In genomic region chr13:33968520-33969507, GRCh38 we compare ENCODE assay signal across 1 cellular context.
A peak's percentile ranks its signal among the peaks of the same experiment; 100 is the strongest.
TF ChIP-seq lines count a peak whose summit lies in the region.

No MANE protein-coding gene starts in this region.

TF ChIP-seq in HepG2, 621 proteins besides CTCF, POLR2A, EP300 and RAD21 (continued from another document and continues in another):
- TF ChIP-seq KIAA2018 (CRISPR knock-in tag; IDR thresholded peaks at IDR 0.05; ENCODE audit: borderline replicate concordance) (no peak), FOSL1 (CRISPR knock-in tag; IDR thresholded peaks at IDR 0.05; ENCODE audit: borderline replicate concordance) (no peak; the same call in 1 of the 2 replicates), ZNF333 (CRISPR knock-in tag; IDR thresholded peaks at IDR 0.05; ENCODE audit: borderline replicate concordance) (no peak), BHLHE40 (IDR thresholded peaks at IDR 0.05; ENCODE audit: low read length) (peak; percentile 70), E2F2 (CRISPR knock-in tag; IDR thresholded peaks at IDR 0.05; ENCODE audit: borderline replicate concordance) (no peak), FOXP4 (CRISPR knock-in tag; IDR thresholded peaks at IDR 0.05) (peak; percentile 98), HIVEP1 (CRISPR knock-in tag; IDR thresholded peaks at IDR 0.05) (no peak), SP2 (CRISPR knock-in tag; IDR thresholded peaks at IDR 0.05) (no peak), ZHX1 (CRISPR knock-in tag; IDR thresholded peaks at IDR 0.05; ENCODE audit: low read depth) (0 out of 2 replicates have a peak, but pooled peaks have one; percentile 36), HIC2 (CRISPR knock-in tag; IDR thresholded peaks at IDR 0.05; ENCODE audit: low read depth) (peak; percentile 85; the same call in 1 of the 2 replicates), MTA1 (CRISPR knock-in tag; IDR thresholded peaks at IDR 0.05; ENCODE audit: borderline replicate concordance) (no peak; the same call in 1 of the 2 replicates), CREBL2 (CRISPR knock-in tag; IDR thresholded peaks at IDR 0.05; ENCODE audit: borderline replicate concordance) (no peak), SMAD3 (CRISPR knock-in tag; IDR thresholded peaks at IDR 0.05) (peak; percentile 87; the same call in 1 of the 2 replicates), TCF7 (IDR thresholded peaks at IDR 0.05; ENCODE audit: low read depth) (peak; percentile 93), PTBP1 (IDR thresholded peaks at IDR 0.05; ENCODE audit: low read depth, low read length, poor library complexity, severe bottlenecking) (no peak), ATF3 (CRISPR knock-in tag; IDR thresholded peaks at IDR 0.05) (no peak), ZNF101 (CRISPR knock-in tag; IDR thresholded peaks at IDR 0.05; ENCODE audit: borderline replicate concordance, low read depth) (no peak), YY1 (IDR thresholded peaks at IDR 0.05; ENCODE audit: insufficient read depth, insufficient replicate concordance, low read depth, low read length) (peak; percentile 41), KDM3A (CRISPR knock-in tag; IDR thresholded peaks at IDR 0.05; ENCODE audit: low read depth) (no peak), GLMP (CRISPR knock-in tag; IDR thresholded peaks at IDR 0.05; ENCODE audit: borderline replicate concordance) (no peak), TEAD2 (CRISPR knock-in tag; IDR thresholded peaks at IDR 0.05) (no peak), XRCC5 (optimal IDR thresholded peaks at IDR 0.05; ENCODE audit: low read length) (peak; percentile 21), TFE3 (CRISPR knock-in tag; IDR thresholded peaks at IDR 0.05) (peak; percentile 84; the same call in 1 of the 2 replicates), MEIS1 (CRISPR knock-in tag; IDR thresholded peaks at IDR 0.05; ENCODE audit: borderline replicate concordance) (peak; percentile 93; the same call in 1 of the 2 replicates), ZC3H13 (CRISPR knock-in tag; IDR thresholded peaks at IDR 0.05) (no peak), DMAP1 (CRISPR knock-in tag; IDR thresholded peaks at IDR 0.05) (peak; percentile 75; the same call in 1 of the 2 replicates), NR1H2 (CRISPR knock-in tag; IDR thresholded peaks at IDR 0.05; ENCODE audit: borderline replicate concordance, low read depth) (no peak), RORA (CRISPR knock-in tag; IDR thresholded peaks at IDR 0.05) (no peak), MZF1 (CRISPR knock-in tag; IDR thresholded peaks at IDR 0.05; ENCODE audit: borderline replicate concordance) (no peak), ARID4A (CRISPR knock-in tag; IDR thresholded peaks at IDR 0.05; ENCODE audit: borderline replicate concordance) (peak; percentile 43; the same call in 1 of the 2 replicates)
